ENCODE assay signal across 9 cellular contexts in the genomic region with DNA sequence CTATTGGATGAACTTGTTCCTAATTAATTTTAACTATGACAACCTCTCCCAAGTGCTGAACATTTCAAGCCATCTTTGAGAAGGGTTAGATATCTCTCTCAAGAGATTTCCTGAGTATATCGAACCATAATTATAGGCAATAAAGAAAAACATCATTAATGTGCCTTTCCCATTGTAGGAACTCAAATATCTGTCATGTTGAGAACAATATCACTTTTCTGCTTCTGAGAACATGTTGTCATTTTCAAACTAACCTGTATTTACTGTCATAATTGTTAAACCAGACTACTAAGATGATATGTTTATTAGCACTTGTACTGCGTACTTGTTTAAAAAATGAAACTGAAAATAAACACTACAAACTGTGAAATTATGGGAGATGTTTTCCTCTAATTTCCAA. TPM values are rescaled to one million over a fixed set of nuclear protein-coding genes. Genes with fewer than 3 reads are reported as not detected.
DNase-seq lines count a peak whose midpoint lies in the region; ATAC-seq and TF ChIP-seq lines count a peak whose summit lies in the region.
"Had no signal": no experiment of that assay in that cellular context is flagged by ENCODE, and none has a peak within 500 bp of the region (broad histone marks: within the 10 kb centered on the region; RNA-seq: fewer than 3 reads in every experiment).

No MANE protein-coding gene starts in this region.

- CTCF ChIA-PET in activated CD4-positive, alpha-beta memory T cell treated with anti-CD3 and anti-CD28 coated beads, Interleukin-2, amount 10 ng/mL, durations not matched to agents 7 days and 5 days (lab: Charles Lee): interaction anchor here (0.7 kb wide), 1 partner anchor 253 kb away, joined by 3 read pairs; no protein-coding TSS in a partner anchor

- H3K27me3 ChIP-seq in heart left ventricle (no peaks in the 10 kb centered on the region), right lobe of liver (no peaks in the 10 kb centered on the region), tibial nerve (no peaks in the 10 kb centered on the region)

- H3K4me3 Mint-ChIP-seq in activated CD4-positive, alpha-beta memory T cell treated with anti-CD3 and anti-CD28 coated beads, Interleukin-2, amount 10 ng/mL, durations not matched to agents 7 days and 5 days: peak overlapping the region; percentile 67

- H3K4me1 ChIP-seq in heart left ventricle: peaks cover 9 to 80% (median 60%) of the 10 kb centered on the region in 12 donors
- H3K4me1 ChIP-seq in right lobe of liver: peaks cover 3 to 39% (median 9%) of the 10 kb centered on the region in 4 donors
- H3K4me1 ChIP-seq in tibial nerve: peaks cover 7 to 70% (median 44%) of the 10 kb centered on the region in 4 donors

- DNase-seq in heart left ventricle: no peak
- DNase-seq in cardiac septum (ENCODE audit: low spot score): no peak
- DNase-seq in activated CD4-positive, alpha-beta memory T cell treated with anti-CD3 and anti-CD28 coated beads, Interleukin-2, amount 10 ng/mL, durations not matched to agents 7 days and 5 days: no peak
- no peak for DNase-seq in right lobe of liver
- no peak for DNase-seq in tibial nerve (ENCODE audit: low spot score in 2 of 2)
- no peak for DNase-seq in GF-D8 (lab: John Stamatoyannopoulos, UW)
- no peak for DNase-seq in amniotic stem cell (lab: John Stamatoyannopoulos, UW)

- H3K36me3 Mint-ChIP-seq in activated CD4-positive, alpha-beta memory T cell treated with anti-CD3 and anti-CD28 coated beads, Interleukin-2, amount 10 ng/mL, durations not matched to agents 7 days and 5 days (ENCODE audit: low read depth): peaks cover 10% of the 10 kb centered on the region

- POLR2A ChIA-PET in activated CD4-positive, alpha-beta memory T cell treated with anti-CD3 and anti-CD28 coated beads, Interleukin-2, amount 10 ng/mL, durations not matched to agents 7 days and 5 days (lab: Charles Lee): interaction anchor here (1.8 kb wide), 1 partner anchor 89 kb away, joined by 4 read pairs; no protein-coding TSS in a partner anchor

- ATAC-seq in heart left ventricle (no peak), right lobe of liver (no peak), GM19463 (IDR thresholded peaks at IDR 0.05; ENCODE audit: unreplicated experiment) (no peak)

- no peaks in the 10 kb centered on the region for H3K9me3 Mint-ChIP-seq in activated CD4-positive, alpha-beta memory T cell treated with anti-CD3 and anti-CD28 coated beads, Interleukin-2, amount 10 ng/mL, durations not matched to agents 7 days and 5 days

- no peaks in the 10 kb centered on the region for H3K36me3 ChIP-seq in heart left ventricle
- H3K36me3 ChIP-seq in right lobe of liver: no peaks in the 10 kb centered on the region
- no peaks in the 10 kb centered on the region for H3K36me3 ChIP-seq in tibial nerve

- TF ChIP-seq POLR2A in heart left ventricle (IDR thresholded peaks at IDR 0.05): no peak
- TF ChIP-seq POLR2A in right lobe of liver (IDR thresholded peaks at IDR 0.05): no peak
- no peak for TF ChIP-seq POLR2A in tibial nerve (IDR thresholded peaks at IDR 0.05)

- peaks cover 56% of the 10 kb centered on the region for H3K4me1 Mint-ChIP-seq in activated CD4-positive, alpha-beta memory T cell treated with anti-CD3 and anti-CD28 coated beads, Interleukin-2, amount 10 ng/mL, durations not matched to agents 7 days and 5 days

- peak overlapping the region in 11 of 12 donors; percentile 4 to 95 (median 31) for H3K4me3 ChIP-seq in heart left ventricle
- H3K4me3 ChIP-seq in right lobe of liver: peak overlapping the region in 2 of 3 donors; percentile 5 to 32
- peak overlapping the region in 2 of 4 donors; percentile 19 to 21 for H3K4me3 ChIP-seq in tibial nerve

- H3K27ac Mint-ChIP-seq in activated CD4-positive, alpha-beta memory T cell treated with anti-CD3 and anti-CD28 coated beads, Interleukin-2, amount 10 ng/mL, durations not matched to agents 7 days and 5 days: peak overlapping the region; percentile 23

- intact Hi-C loops in heart left ventricle (cut with DNase I) (loop anchor here in 8 of 10 donors (5.0 to 10.0 kb wide), 10 partner anchors 42 to 550 kb away; partner anchors contain the start of genes OSBPL9 (in 3 of the 8), FAF1 (in 1 of the 8) and RNF11 (in 1 of the 8)), cardiac septum (cut with DNase I) (loop anchor here (5.0 kb wide), 3 partner anchors 97 to 542 kb away; partner anchors contain the start of genes CDKN2C and RNF11), right lobe of liver (cut with DNase I) (no loop called here)

- peak overlapping the region; percentile 14 to 97 (median 92) for H3K27ac ChIP-seq in heart left ventricle
- H3K27ac ChIP-seq in right lobe of liver: peak overlapping the region; percentile 5 to 59 (median 30)
- peak overlapping the region; percentile 51 to 96 (median 76) for H3K27ac ChIP-seq in tibial nerve
- H3K27ac ChIP-seq: KMS-11 had no signal

- TF ChIP-seq CTCF in heart left ventricle (IDR thresholded peaks at IDR 0.05) (no peak), right lobe of liver (IDR thresholded peaks at IDR 0.05) (no peak), tibial nerve (IDR thresholded peaks at IDR 0.05) (no peak)

- no peaks in the 10 kb centered on the region for H3K9me3 ChIP-seq in heart left ventricle
- peaks cover 0 to 2% (median 0%) of the 10 kb centered on the region in 4 donors for H3K9me3 ChIP-seq in right lobe of liver
- no peaks in the 10 kb centered on the region for H3K9me3 ChIP-seq in tibial nerve

- TF ChIP-seq EP300 in tibial nerve (IDR thresholded peaks at IDR 0.05): no peak

- H3K27me3 Mint-ChIP-seq in activated CD4-positive, alpha-beta memory T cell treated with anti-CD3 and anti-CD28 coated beads, Interleukin-2, amount 10 ng/mL, durations not matched to agents 7 days and 5 days: no peaks in the 10 kb centered on the region

- WGBS in heart left ventricle, 4 donors: 18 to 37% (median 25%) methylated on average over 2 of the region's 2 CpGs
- WGBS in right lobe of liver (ENCODE audit: insufficient coverage, low coverage, low lambda C conversion rate, missing lambda C conversion rate): 10% methylated on average over 2 of the region's 2 CpGs
- 35 to 39% methylated on average over 2 of the region's 2 CpGs for WGBS in tibial nerve, 2 donors

RNA-seq across cellular contexts. Expression of gene EPS15, which starts 4.3 kb away (rescaled TPM):
- total RNA-seq in heart left ventricle (10 to 100 TPM; 48.4 to 80.6 (median 72.8) TPM), cardiac septum (46.6 TPM), right lobe of liver (10 to 100 TPM; 23.2 to 30.9 (median 28.6) TPM), tibial nerve (100 to 1,000 TPM in 3 of 4 donors, 10 to 100 TPM in 1; 94.8 to 133 (median 125) TPM)
- polyA plus RNA-seq in heart left ventricle: 10 to 100 TPM; 19.9 to 21.8 TPM
- total RNA-seq in activated CD4-positive, alpha-beta memory T cell treated with anti-CD3 and anti-CD28 coated beads, Interleukin-2, amount 10 ng/mL, durations not matched to agents 7 days and 5 days: 10 to 100 TPM; 71.8 to 75.0 TPM

Comparison
In these comparisons a context has a peak if more than half of its experiments do, and no peak if none do; other contexts are left out.
1. H3K27ac ChIP-seq: peak in every context shown above with its lines; median percentile 92 in heart left ventricle; 76 in tibial nerve; 30 in right lobe of liver.
2. intact Hi-C loops: an anchor here in heart left ventricle (5.0 to 10.0 kb wide) and cardiac septum (5.0 kb wide); none called in right lobe of liver.